1 cellular context compared by ENCODE assay signal in genomic region chr9:35905912-35906679, GRCh38.
TF ChIP-seq lines count a peak whose summit lies in the region.

Gene HRCT1 (plus strand): TSS chr9:35906202. CDS start chr9:35906288, 86 bp downstream.

TF ChIP-seq in HepG2, 621 proteins besides CTCF, POLR2A, EP300 and RAD21 (continued from another document and continues in another):
- TF ChIP-seq, protein P1, sequence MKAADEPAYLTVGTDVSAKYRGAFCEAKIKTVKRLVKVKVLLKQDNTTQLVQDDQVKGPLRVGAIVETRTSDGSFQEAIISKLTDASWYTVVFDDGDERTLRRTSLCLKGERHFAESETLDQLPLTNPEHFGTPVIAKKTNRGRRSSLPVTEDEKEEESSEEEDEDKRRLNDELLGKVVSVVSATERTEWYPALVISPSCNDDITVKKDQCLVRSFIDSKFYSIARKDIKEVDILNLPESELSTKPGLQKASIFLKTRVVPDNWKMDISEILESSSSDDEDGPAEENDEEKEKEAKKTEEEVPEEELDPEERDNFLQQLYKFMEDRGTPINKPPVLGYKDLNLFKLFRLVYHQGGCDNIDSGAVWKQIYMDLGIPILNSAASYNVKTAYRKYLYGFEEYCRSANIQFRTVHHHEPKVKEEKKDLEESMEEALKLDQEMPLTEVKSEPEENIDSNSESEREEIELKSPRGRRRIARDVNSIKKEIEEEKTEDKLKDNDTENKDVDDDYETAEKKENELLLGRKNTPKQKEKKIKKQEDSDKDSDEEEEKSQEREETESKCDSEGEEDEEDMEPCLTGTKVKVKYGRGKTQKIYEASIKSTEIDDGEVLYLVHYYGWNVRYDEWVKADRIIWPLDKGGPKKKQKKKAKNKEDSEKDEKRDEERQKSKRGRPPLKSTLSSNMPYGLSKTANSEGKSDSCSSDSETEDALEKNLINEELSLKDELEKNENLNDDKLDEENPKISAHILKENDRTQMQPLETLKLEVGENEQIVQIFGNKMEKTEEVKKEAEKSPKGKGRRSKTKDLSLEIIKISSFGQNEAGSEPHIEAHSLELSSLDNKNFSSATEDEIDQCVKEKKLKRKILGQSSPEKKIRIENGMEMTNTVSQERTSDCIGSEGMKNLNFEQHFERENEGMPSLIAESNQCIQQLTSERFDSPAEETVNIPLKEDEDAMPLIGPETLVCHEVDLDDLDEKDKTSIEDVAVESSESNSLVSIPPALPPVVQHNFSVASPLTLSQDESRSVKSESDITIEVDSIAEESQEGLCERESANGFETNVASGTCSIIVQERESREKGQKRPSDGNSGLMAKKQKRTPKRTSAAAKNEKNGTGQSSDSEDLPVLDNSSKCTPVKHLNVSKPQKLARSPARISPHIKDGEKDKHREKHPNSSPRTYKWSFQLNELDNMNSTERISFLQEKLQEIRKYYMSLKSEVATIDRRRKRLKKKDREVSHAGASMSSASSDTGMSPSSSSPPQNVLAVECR (CRISPR knock-in tag; IDR thresholded peaks at IDR 0.05; ENCODE audit: borderline replicate concordance) = peak; percentile 40; the same call in 1 of the 2 replicates
- TF ChIP-seq, protein P2, sequence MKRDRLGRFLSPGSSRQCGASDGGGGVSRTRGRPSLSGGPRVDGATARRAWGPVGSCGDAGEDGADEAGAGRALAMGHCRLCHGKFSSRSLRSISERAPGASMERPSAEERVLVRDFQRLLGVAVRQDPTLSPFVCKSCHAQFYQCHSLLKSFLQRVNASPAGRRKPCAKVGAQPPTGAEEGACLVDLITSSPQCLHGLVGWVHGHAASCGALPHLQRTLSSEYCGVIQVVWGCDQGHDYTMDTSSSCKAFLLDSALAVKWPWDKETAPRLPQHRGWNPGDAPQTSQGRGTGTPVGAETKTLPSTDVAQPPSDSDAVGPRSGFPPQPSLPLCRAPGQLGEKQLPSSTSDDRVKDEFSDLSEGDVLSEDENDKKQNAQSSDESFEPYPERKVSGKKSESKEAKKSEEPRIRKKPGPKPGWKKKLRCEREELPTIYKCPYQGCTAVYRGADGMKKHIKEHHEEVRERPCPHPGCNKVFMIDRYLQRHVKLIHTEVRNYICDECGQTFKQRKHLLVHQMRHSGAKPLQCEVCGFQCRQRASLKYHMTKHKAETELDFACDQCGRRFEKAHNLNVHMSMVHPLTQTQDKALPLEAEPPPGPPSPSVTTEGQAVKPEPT (CRISPR knock-in tag; IDR thresholded peaks at IDR 0.05; ENCODE audit: low read depth) = no peak
- TF ChIP-seq TCF7L2 (IDR thresholded peaks at IDR 0.05; ENCODE audit: low read depth, low read length) (no peak), TBX2 (CRISPR knock-in tag; IDR thresholded peaks at IDR 0.05; ENCODE audit: borderline replicate concordance) (no peak), NAIF1 (CRISPR knock-in tag; IDR thresholded peaks at IDR 0.05; ENCODE audit: borderline replicate concordance) (no peak), ZNF749 (CRISPR knock-in tag; IDR thresholded peaks at IDR 0.05; ENCODE audit: borderline replicate concordance) (no peak), ZHX1 (CRISPR knock-in tag; IDR thresholded peaks at IDR 0.05; ENCODE audit: low read depth) (no peak), TFAP4 (IDR thresholded peaks at IDR 0.05; ENCODE audit: borderline replicate concordance, low read depth) (no peak), NBN (conservative IDR thresholded peaks at IDR 0.05) (no peak), ARHGAP35 (CRISPR knock-in tag; IDR thresholded peaks at IDR 0.05; ENCODE audit: borderline replicate concordance) (0 out of 2 replicates have a peak, but pooled peaks have one; percentile 28), HNF4G (IDR thresholded peaks at IDR 0.05; ENCODE audit: borderline replicate concordance, low read depth, low read length) (peak; percentile 82; the same call in 1 of the 2 replicates), HNF4G (CRISPR knock-in tag; IDR thresholded peaks at IDR 0.05; ENCODE audit: borderline replicate concordance, low read depth) (peak; percentile 57; the same call in 1 of the 2 replicates), ZNF333 (CRISPR knock-in tag; IDR thresholded peaks at IDR 0.05; ENCODE audit: borderline replicate concordance) (no peak), AHR (CRISPR knock-in tag; IDR thresholded peaks at IDR 0.05) (no peak), ZSCAN22 (CRISPR knock-in tag; IDR thresholded peaks at IDR 0.05) (no peak), ZFP82 (CRISPR knock-in tag; IDR thresholded peaks at IDR 0.05; ENCODE audit: borderline replicate concordance) (no peak), ZNF256 (CRISPR knock-in tag; conservative IDR thresholded peaks at IDR 0.05) (no peak), ZNF552 (CRISPR knock-in tag; IDR thresholded peaks at IDR 0.05; ENCODE audit: borderline replicate concordance) (no peak), ATM (IDR thresholded peaks at IDR 0.05; ENCODE audit: borderline replicate concordance) (no peak), ZNF136 (CRISPR knock-in tag; IDR thresholded peaks at IDR 0.05; ENCODE audit: low read depth) (no peak), CENPX (CRISPR knock-in tag; IDR thresholded peaks at IDR 0.05) (no peak), ZNF747 (CRISPR knock-in tag; IDR thresholded peaks at IDR 0.05; ENCODE audit: borderline replicate concordance) (no peak), SNAI1 (CRISPR knock-in tag; IDR thresholded peaks at IDR 0.05; ENCODE audit: borderline replicate concordance) (no peak), NFRKB (IDR thresholded peaks at IDR 0.05) (no peak), NFE2L2 (IDR thresholded peaks at IDR 0.05; ENCODE audit: low read length) (no peak), NKX3-1 (CRISPR knock-in tag; IDR thresholded peaks at IDR 0.05) (no peak), ZNF432 (CRISPR knock-in tag; IDR thresholded peaks at IDR 0.05; ENCODE audit: borderline replicate concordance) (no peak), ZNF414 (CRISPR knock-in tag; IDR thresholded peaks at IDR 0.05) (no peak)
- TF ChIP-seq, protein P3, sequence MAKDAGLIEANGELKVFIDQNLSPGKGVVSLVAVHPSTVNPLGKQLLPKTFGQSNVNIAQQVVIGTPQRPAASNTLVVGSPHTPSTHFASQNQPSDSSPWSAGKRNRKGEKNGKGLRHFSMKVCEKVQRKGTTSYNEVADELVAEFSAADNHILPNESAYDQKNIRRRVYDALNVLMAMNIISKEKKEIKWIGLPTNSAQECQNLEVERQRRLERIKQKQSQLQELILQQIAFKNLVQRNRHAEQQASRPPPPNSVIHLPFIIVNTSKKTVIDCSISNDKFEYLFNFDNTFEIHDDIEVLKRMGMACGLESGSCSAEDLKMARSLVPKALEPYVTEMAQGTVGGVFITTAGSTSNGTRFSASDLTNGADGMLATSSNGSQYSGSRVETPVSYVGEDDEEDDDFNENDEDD (CRISPR knock-in tag; IDR thresholded peaks at IDR 0.05; ENCODE audit: borderline replicate concordance) = no peak
- TF ChIP-seq, protein P4, sequence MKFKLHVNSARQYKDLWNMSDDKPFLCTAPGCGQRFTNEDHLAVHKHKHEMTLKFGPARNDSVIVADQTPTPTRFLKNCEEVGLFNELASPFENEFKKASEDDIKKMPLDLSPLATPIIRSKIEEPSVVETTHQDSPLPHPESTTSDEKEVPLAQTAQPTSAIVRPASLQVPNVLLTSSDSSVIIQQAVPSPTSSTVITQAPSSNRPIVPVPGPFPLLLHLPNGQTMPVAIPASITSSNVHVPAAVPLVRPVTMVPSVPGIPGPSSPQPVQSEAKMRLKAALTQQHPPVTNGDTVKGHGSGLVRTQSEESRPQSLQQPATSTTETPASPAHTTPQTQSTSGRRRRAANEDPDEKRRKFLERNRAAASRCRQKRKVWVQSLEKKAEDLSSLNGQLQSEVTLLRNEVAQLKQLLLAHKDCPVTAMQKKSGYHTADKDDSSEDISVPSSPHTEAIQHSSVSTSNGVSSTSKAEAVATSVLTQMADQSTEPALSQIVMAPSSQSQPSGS (CRISPR knock-in tag; IDR thresholded peaks at IDR 0.05) = 0 out of 2 replicates have a peak, but pooled peaks have one; percentile 30
- TF ChIP-seq, protein P5, sequence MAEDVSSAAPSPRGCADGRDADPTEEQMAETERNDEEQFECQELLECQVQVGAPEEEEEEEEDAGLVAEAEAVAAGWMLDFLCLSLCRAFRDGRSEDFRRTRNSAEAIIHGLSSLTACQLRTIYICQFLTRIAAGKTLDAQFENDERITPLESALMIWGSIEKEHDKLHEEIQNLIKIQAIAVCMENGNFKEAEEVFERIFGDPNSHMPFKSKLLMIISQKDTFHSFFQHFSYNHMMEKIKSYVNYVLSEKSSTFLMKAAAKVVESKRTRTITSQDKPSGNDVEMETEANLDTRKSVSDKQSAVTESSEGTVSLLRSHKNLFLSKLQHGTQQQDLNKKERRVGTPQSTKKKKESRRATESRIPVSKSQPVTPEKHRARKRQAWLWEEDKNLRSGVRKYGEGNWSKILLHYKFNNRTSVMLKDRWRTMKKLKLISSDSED (CRISPR knock-in tag; IDR thresholded peaks at IDR 0.05) = no peak
- TF ChIP-seq, protein P6, sequence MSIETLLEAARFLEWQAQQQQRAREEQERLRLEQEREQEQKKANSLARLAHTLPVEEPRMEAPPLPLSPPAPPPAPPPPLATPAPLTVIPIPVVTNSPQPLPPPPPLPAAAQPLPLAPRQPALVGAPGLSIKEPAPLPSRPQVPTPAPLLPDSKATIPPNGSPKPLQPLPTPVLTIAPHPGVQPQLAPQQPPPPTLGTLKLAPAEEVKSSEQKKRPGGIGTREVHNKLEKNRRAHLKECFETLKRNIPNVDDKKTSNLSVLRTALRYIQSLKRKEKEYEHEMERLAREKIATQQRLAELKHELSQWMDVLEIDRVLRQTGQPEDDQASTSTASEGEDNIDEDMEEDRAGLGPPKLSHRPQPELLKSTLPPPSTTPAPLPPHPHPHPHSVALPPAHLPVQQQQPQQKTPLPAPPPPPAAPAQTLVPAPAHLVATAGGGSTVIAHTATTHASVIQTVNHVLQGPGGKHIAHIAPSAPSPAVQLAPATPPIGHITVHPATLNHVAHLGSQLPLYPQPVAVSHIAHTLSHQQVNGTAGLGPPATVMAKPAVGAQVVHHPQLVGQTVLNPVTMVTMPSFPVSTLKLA (IDR thresholded peaks at IDR 0.05) = no peak
- TF ChIP-seq, protein P7, sequence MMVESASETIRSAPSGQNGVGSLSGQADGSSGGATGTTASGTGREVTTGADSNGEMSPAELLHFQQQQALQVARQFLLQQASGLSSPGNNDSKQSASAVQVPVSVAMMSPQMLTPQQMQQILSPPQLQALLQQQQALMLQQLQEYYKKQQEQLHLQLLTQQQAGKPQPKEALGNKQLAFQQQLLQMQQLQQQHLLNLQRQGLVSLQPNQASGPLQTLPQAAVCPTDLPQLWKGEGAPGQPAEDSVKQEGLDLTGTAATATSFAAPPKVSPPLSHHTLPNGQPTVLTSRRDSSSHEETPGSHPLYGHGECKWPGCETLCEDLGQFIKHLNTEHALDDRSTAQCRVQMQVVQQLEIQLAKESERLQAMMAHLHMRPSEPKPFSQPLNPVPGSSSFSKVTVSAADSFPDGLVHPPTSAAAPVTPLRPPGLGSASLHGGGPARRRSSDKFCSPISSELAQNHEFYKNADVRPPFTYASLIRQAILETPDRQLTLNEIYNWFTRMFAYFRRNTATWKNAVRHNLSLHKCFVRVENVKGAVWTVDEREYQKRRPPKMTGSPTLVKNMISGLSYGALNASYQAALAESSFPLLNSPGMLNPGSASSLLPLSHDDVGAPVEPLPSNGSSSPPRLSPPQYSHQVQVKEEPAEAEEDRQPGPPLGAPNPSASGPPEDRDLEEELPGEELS (CRISPR knock-in tag; IDR thresholded peaks at IDR 0.05) = peak; percentile 22; the same call in 1 of the 2 replicates
- TF ChIP-seq, protein P8, sequence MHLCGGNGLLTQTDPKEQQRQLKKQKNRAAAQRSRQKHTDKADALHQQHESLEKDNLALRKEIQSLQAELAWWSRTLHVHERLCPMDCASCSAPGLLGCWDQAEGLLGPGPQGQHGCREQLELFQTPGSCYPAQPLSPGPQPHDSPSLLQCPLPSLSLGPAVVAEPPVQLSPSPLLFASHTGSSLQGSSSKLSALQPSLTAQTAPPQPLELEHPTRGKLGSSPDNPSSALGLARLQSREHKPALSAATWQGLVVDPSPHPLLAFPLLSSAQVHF (CRISPR knock-in tag; IDR thresholded peaks at IDR 0.05) = no peak
- TF ChIP-seq, protein P9, sequence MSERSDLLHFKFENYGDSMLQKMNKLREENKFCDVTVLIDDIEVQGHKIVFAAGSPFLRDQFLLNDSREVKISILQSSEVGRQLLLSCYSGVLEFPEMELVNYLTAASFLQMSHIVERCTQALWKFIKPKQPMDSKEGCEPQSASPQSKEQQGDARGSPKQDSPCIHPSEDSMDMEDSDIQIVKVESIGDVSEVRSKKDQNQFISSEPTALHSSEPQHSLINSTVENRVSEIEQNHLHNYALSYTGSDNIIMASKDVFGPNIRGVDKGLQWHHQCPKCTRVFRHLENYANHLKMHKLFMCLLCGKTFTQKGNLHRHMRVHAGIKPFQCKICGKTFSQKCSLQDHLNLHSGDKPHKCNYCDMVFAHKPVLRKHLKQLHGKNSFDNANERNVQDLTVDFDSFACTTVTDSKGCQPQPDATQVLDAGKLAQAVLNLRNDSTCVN (CRISPR knock-in tag; IDR thresholded peaks at IDR 0.05; ENCODE audit: borderline replicate concordance) = no peak
